In the genomic region with DNA sequence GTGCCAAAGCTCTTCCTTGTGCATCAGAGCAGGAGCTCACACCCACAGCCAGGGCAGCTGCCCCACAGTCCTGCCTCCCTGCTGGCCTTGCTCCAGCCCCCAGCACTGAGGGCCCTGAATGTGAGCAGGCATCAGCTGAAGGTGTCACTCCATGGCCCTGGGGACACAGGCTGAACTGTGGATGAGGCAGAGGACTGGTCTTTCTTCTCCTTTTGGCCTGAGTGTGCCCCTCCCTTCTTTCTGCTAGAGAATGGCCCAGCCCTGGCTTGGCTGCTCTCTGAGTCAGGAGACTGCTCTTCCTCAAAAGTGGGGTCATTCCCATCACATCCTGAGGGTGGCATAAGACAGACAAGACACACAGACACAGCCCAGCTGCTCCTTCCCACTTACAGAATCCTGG, we compare ENCODE assay signal across 14 cellular contexts. TPM values are rescaled to one million over a fixed set of nuclear protein-coding genes. Genes with fewer than 3 reads are reported as not detected.
DNase-seq lines count a peak whose midpoint lies in the region; ATAC-seq and TF ChIP-seq lines count a peak whose summit lies in the region.
"Had no signal": no experiment of that assay in that cellular context is flagged by ENCODE, and none has a peak within 500 bp of the region (broad histone marks: within the 10 kb centered on the region; RNA-seq: fewer than 3 reads in every experiment).

No MANE protein-coding gene starts in this region.

- CTCF ChIA-PET in RWPE1 (lab: Yijun Ruan, JAX) = no interaction called here

- no peaks in the 10 kb centered on the region for H3K4me1 Mint-ChIP-seq in natural killer cell treated with Interleukin-12 subunit alpha and Interleukin-12 subunit beta and Interleukin-15 and Interleukin-18, amount 100 ng/mL, for 72 hours (ENCODE audit: low read depth in 2 of 2)
- peaks cover 0 to 5% of the 10 kb centered on the region in 2 donors for H3K4me1 Mint-ChIP-seq in natural killer cell
- H3K4me1 Mint-ChIP-seq: neural crest cell had no signal

- no peak overlapping the region for H3K27ac Mint-ChIP-seq in natural killer cell treated with Interleukin-12 subunit alpha and Interleukin-12 subunit beta and Interleukin-15 and Interleukin-18, amount 100 ng/mL, for 72 hours
- H3K27ac Mint-ChIP-seq in natural killer cell = no peak overlapping the region

- H3K27me3 Mint-ChIP-seq in natural killer cell treated with Interleukin-12 subunit alpha and Interleukin-12 subunit beta and Interleukin-15 and Interleukin-18, amount 100 ng/mL, for 72 hours = peaks cover 7% of the 10 kb centered on the region in 2 donors
- no peaks in the 10 kb centered on the region for H3K27me3 Mint-ChIP-seq in natural killer cell (ENCODE audit: low read depth in 2 of 2)

- H3K27me3 ChIP-seq in right cardiac atrium (ENCODE audit: control insufficient read depth, insufficient read depth) = no peaks in the 10 kb centered on the region
- peaks cover 0 to 13% (median 0%) of the 10 kb centered on the region in 4 donors for H3K27me3 ChIP-seq in esophagus squamous epithelium

- peak; percentile 25 for ATAC-seq in natural killer cell treated with Interleukin-12 subunit alpha and Interleukin-12 subunit beta and Interleukin-15 and Interleukin-18, amount 100 ng/mL, for 72 hours
- ATAC-seq in natural killer cell (no peak), right cardiac atrium (peak; percentile 38 to 46)

- H3K36me3 Mint-ChIP-seq in natural killer cell treated with Interleukin-12 subunit alpha and Interleukin-12 subunit beta and Interleukin-15 and Interleukin-18, amount 100 ng/mL, for 72 hours = no peaks in the 10 kb centered on the region
- H3K36me3 Mint-ChIP-seq in natural killer cell = no peaks in the 10 kb centered on the region

- H3K4me1 ChIP-seq in right cardiac atrium (ENCODE audit: control insufficient read depth, insufficient read depth, low read length) (no peaks in the 10 kb centered on the region), esophagus squamous epithelium (no peaks in the 10 kb centered on the region)

- POLR2A ChIA-PET in RWPE1 (lab: Yijun Ruan, JAX; ENCODE audit: low non-redundant PET) = no interaction called here

- H3K27ac ChIP-seq in RWPE1 (no peak overlapping the region), right cardiac atrium (ENCODE audit: low read length) (no peak overlapping the region), esophagus squamous epithelium (no peak overlapping the region)

- no peaks in the 10 kb centered on the region for H3K9me3 Mint-ChIP-seq in natural killer cell treated with Interleukin-12 subunit alpha and Interleukin-12 subunit beta and Interleukin-15 and Interleukin-18, amount 100 ng/mL, for 72 hours
- H3K9me3 Mint-ChIP-seq in natural killer cell = no peaks in the 10 kb centered on the region
- H3K9me3 Mint-ChIP-seq: neural crest cell had no signal

- intact Hi-C loops in natural killer cell (cut with micrococcal nuclease) (no loop called here), right cardiac atrium (cut with DNase I) (no loop called here), esophagus squamous epithelium (cut with DNase I) (no loop called here)

- TF ChIP-seq CTCF in natural killer cell (IDR thresholded peaks at IDR 0.05) (no peak), RWPE1 (conservative IDR thresholded peaks at IDR 0.05; ENCODE audit: low read depth) (no peak), esophagus squamous epithelium (IDR thresholded peaks at IDR 0.05) (no peak)

- H3K9me3 ChIP-seq in right cardiac atrium (ENCODE audit: control insufficient read depth, low read length) (no peaks in the 10 kb centered on the region), esophagus squamous epithelium (no peaks in the 10 kb centered on the region)

- no peak for DNase-seq in natural killer cell treated with Interleukin-12 subunit alpha and Interleukin-12 subunit beta and Interleukin-15 and Interleukin-18, amount 100 ng/mL, for 72 hours (ENCODE audit: low spot score)
- DNase-seq in natural killer cell (no peak), RWPE1 (ENCODE audit: low spot score) (peak; percentile 10), right cardiac atrium (no peak), esophagus squamous epithelium (lab: John Stamatoyannopoulos, UW) (no peak), activated T-cell treated with anti-CD3 and anti-CD28 coated beads for 4 hours (no peak), NCI-H345 treated with DMSO at 0.1 percent for 48 hours (lab: John Stamatoyannopoulos, UW; ENCODE audit: unreplicated experiment) (no peak), COR-L47 (lab: John Stamatoyannopoulos, UW) (no peak)
- DNase-seq: activated T-cell treated with anti-CD3 and anti-CD28 coated beads, Interleukin-2, amount 50 U/mL, for 1 hour; HCEC 1CT; NK-92 treated with Interleukin-12 subunit alpha and Interleukin-12 subunit beta, amount 100 ng/mL, for 24 hours; stimulated activated CD4-positive, alpha-beta T cell treated with anti-CD3 and anti-CD28 coated beads, Interleukin-2, amount 100 ng/mL, for 24 hours; T-helper 9 cell had no signal

- no peak overlapping the region for H3K4me3 ChIP-seq in right cardiac atrium (ENCODE audit: low read length)
- no peak overlapping the region for H3K4me3 ChIP-seq in esophagus squamous epithelium

- TF ChIP-seq POLR2A in esophagus squamous epithelium (IDR thresholded peaks at IDR 0.05) = no peak

- H3K36me3 ChIP-seq in esophagus squamous epithelium = no peaks in the 10 kb centered on the region

- H3K4me3 Mint-ChIP-seq in natural killer cell treated with Interleukin-12 subunit alpha and Interleukin-12 subunit beta and Interleukin-15 and Interleukin-18, amount 100 ng/mL, for 72 hours = no peak overlapping the region
- H3K4me3 Mint-ChIP-seq in natural killer cell = no peak overlapping the region
- H3K4me3 Mint-ChIP-seq: neural crest cell had no signal

RNA-seq across cellular contexts. Expression of a gene that starts 16.2 kb away (rescaled TPM):
- not detected for total RNA-seq in natural killer cell treated with Interleukin-12 subunit alpha and Interleukin-12 subunit beta and Interleukin-15 and Interleukin-18, amount 100 ng/mL, for 72 hours
- total RNA-seq in natural killer cell (not detected), right cardiac atrium (not detected), esophagus squamous epithelium (not detected)
- not detected for polyA plus RNA-seq in right cardiac atrium
- total RNA-seq: neural crest cell had no signal

RNA-seq across cellular contexts. Expression of a gene that starts 19.0 kb away (rescaled TPM):
- total RNA-seq in natural killer cell treated with Interleukin-12 subunit alpha and Interleukin-12 subunit beta and Interleukin-15 and Interleukin-18, amount 100 ng/mL, for 72 hours = not detected
- not detected for total RNA-seq in natural killer cell
- total RNA-seq in right cardiac atrium = under 1 TPM in 3 of 4 donors, not detected in 1; 0.20 to 0.61 (median 0.46) TPM
- 0.16 TPM for polyA plus RNA-seq in right cardiac atrium
- total RNA-seq in esophagus squamous epithelium = not detected
- total RNA-seq: neural crest cell had no signal

Comparison
In these comparisons a context has a peak if more than half of its experiments do, and no peak if none do; other contexts are left out.
1. ATAC-seq: peak in natural killer cell treated with Interleukin-12 subunit alpha and Interleukin-12 subunit beta and Interleukin-15 and Interleukin-18, amount 100 ng/mL, for 72 hours (2 of 2) and right cardiac atrium (2 of 2); none in natural killer cell (0 of 3).